ENCODE assay signal across 1 cellular context in genomic region chr6:114277220-114277619, GRCh38.
TF ChIP-seq lines count a peak whose summit lies in the region.

No MANE protein-coding gene starts in this region.

TF ChIP-seq in GM23338, 12 proteins besides CTCF, POLR2A, EP300 and RAD21 (continued from another document):
- TF ChIP-seq, protein P1, sequence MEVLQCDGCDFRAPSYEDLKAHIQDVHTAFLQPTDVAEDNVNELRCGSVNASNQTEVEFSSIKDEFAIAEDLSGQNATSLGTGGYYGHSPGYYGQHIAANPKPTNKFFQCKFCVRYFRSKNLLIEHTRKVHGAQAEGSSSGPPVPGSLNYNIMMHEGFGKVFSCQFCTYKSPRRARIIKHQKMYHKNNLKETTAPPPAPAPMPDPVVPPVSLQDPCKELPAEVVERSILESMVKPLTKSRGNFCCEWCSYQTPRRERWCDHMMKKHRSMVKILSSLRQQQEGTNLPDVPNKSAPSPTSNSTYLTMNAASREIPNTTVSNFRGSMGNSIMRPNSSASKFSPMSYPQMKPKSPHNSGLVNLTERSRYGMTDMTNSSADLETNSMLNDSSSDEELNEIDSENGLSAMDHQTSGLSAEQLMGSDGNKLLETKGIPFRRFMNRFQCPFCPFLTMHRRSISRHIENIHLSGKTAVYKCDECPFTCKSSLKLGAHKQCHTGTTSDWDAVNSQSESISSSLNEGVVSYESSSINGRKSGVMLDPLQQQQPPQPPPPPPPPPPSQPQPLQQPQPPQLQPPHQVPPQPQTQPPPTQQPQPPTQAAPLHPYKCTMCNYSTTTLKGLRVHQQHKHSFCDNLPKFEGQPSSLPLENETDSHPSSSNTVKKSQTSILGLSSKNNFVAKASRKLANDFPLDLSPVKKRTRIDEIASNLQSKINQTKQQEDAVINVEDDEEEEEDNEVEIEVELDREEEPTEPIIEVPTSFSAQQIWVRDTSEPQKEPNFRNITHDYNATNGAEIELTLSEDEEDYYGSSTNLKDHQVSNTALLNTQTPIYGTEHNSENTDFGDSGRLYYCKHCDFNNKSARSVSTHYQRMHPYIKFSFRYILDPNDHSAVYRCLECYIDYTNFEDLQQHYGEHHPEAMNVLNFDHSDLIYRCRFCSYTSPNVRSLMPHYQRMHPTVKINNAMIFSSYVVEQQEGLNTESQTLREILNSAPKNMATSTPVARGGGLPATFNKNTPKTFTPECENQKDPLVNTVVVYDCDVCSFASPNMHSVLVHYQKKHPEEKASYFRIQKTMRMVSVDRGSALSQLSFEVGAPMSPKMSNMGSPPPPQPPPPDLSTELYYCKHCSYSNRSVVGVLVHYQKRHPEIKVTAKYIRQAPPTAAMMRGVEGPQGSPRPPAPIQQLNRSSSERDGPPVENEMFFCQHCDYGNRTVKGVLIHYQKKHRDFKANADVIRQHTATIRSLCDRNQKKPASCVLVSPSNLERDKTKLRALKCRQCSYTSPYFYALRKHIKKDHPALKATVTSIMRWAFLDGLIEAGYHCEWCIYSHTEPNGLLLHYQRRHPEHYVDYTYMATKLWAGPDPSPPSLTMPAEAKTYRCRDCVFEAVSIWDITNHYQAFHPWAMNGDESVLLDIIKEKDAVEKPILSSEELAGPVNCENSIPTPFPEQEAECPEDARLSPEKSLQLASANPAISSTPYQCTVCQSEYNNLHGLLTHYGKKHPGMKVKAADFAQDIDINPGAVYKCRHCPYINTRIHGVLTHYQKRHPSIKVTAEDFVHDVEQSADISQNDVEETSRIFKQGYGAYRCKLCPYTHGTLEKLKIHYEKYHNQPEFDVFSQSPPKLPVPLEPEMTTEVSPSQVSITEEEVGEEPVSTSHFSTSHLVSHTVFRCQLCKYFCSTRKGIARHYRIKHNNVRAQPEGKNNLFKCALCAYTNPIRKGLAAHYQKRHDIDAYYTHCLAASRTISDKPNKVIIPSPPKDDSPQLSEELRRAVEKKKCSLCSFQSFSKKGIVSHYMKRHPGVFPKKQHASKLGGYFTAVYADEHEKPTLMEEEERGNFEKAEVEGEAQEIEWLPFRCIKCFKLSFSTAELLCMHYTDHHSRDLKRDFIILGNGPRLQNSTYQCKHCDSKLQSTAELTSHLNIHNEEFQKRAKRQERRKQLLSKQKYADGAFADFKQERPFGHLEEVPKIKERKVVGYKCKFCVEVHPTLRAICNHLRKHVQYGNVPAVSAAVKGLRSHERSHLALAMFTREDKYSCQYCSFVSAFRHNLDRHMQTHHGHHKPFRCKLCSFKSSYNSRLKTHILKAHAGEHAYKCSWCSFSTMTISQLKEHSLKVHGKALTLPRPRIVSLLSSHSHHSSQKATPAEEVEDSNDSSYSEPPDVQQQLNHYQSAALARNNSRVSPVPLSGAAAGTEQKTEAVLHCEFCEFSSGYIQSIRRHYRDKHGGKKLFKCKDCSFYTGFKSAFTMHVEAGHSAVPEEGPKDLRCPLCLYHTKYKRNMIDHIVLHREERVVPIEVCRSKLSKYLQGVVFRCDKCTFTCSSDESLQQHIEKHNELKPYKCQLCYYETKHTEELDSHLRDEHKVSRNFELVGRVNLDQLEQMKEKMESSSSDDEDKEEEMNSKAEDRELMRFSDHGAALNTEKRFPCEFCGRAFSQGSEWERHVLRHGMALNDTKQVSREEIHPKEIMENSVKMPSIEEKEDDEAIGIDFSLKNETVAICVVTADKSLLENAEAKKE (CRISPR knock-in tag; IDR thresholded peaks at IDR 0.05) = no peak
- TF ChIP-seq NANOG (IDR thresholded peaks at IDR 0.05; ENCODE audit: borderline replicate concordance) (no peak), STAT1 (IDR thresholded peaks at IDR 0.05; ENCODE audit: unreplicated experiment) (no peak)
- TF ChIP-seq, protein P2, sequence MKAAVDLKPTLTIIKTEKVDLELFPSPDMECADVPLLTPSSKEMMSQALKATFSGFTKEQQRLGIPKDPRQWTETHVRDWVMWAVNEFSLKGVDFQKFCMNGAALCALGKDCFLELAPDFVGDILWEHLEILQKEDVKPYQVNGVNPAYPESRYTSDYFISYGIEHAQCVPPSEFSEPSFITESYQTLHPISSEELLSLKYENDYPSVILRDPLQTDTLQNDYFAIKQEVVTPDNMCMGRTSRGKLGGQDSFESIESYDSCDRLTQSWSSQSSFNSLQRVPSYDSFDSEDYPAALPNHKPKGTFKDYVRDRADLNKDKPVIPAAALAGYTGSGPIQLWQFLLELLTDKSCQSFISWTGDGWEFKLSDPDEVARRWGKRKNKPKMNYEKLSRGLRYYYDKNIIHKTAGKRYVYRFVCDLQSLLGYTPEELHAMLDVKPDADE (IDR thresholded peaks at IDR 0.05) = no peak
